In the genomic region with DNA sequence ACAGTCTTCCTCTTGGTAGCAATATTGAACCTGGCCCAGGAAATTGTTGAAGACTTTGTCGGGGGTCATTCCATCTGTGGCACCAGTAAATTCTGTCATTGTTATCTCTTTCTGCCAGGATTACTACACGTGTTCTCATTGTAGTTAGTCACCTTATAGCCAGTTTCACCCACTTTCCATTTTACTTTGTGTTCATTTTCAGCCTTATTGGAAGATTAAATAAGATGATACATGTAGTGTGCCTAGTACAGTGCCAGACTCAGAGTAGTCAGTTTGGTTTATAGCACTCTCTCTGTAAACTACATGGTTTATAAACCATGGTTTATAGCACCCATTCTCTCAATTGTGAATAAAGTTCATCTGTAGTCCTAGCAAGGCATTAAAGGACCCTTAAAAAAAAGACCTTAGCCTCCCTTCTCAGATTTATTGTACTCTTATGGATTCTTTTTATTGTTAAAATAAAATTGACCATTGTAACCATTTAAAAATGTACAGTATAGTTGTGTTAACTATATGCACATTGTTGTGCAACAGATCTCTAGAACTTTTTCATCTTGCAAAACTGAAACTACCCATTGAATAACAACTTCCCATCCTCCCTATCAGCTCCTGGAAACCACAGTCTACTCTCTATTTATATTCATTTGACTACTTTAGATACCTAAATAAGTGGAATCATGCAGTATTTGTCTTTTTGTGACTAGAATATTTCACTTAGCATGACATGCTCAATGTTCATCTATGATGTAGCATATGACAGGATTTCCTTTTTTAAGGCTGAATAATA, we compare ENCODE assay signal across 1 cellular context.
TF ChIP-seq lines count a peak whose summit lies in the region.

No MANE protein-coding gene starts in this region.

TF ChIP-seq in HEK293, 187 proteins besides CTCF, POLR2A, EP300 and RAD21 (continued from another document):
- TF ChIP-seq AEBP2 (tag by site-specific recombination; IDR thresholded peaks at IDR 0.05; ENCODE audit: borderline replicate concordance), result no peak
- TF ChIP-seq, protein P1, sequence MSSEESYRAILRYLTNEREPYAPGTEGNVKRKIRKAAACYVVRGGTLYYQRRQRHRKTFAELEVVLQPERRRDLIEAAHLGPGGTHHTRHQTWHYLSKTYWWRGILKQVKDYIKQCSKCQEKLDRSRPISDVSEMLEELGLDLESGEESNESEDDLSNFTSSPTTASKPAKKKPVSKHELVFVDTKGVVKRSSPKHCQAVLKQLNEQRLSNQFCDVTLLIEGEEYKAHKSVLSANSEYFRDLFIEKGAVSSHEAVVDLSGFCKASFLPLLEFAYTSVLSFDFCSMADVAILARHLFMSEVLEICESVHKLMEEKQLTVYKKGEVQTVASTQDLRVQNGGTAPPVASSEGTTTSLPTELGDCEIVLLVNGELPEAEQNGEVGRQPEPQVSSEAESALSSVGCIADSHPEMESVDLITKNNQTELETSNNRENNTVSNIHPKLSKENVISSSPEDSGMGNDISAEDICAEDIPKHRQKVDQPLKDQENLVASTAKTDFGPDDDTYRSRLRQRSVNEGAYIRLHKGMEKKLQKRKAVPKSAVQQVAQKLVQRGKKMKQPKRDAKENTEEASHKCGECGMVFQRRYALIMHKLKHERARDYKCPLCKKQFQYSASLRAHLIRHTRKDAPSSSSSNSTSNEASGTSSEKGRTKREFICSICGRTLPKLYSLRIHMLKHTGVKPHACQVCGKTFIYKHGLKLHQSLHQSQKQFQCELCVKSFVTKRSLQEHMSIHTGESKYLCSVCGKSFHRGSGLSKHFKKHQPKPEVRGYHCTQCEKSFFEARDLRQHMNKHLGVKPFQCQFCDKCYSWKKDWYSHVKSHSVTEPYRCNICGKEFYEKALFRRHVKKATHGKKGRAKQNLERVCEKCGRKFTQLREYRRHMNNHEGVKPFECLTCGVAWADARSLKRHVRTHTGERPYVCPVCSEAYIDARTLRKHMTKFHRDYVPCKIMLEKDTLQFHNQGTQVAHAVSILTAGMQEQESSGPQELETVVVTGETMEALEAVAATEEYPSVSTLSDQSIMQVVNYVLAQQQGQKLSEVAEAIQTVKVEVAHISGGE (tag by site-specific recombination; conservative IDR thresholded peaks at IDR 0.05; ENCODE audit: low read depth), result 0 out of 2 replicates have a peak, but pooled peaks have one; percentile 20
- no peak for TF ChIP-seq ZNF544 (tag by site-specific recombination; IDR thresholded peaks at IDR 0.05)
- no peak for TF ChIP-seq ZXDB (tag by site-specific recombination; IDR thresholded peaks at IDR 0.05)
- TF ChIP-seq BCL6B (tag by site-specific recombination; IDR thresholded peaks at IDR 0.05), result no peak
- TF ChIP-seq HOXA7 (CRISPR knock-in tag; IDR thresholded peaks at IDR 0.05; ENCODE audit: borderline replicate concordance), result no peak
- TF ChIP-seq KLF8 (tag by site-specific recombination; IDR thresholded peaks at IDR 0.05), result no peak
- TF ChIP-seq YY2 (tag by site-specific recombination; IDR thresholded peaks at IDR 0.05), result no peak
- no peak for TF ChIP-seq REST (tag by site-specific recombination; IDR thresholded peaks at IDR 0.05)
- TF ChIP-seq ZNF112 (tag by site-specific recombination; IDR thresholded peaks at IDR 0.05), result no peak
- 0 out of 2 replicates have a peak, but pooled peaks have one; percentile 7 for TF ChIP-seq ZNF146 (tag by site-specific recombination; IDR thresholded peaks at IDR 0.05)
